22 cellular contexts compared by ENCODE assay signal in genomic region chr9:84061613-84062205, GRCh38.
DNase-seq lines count a peak whose midpoint lies in the region; ATAC-seq and TF ChIP-seq lines count a peak whose summit lies in the region.
"Had no signal": no experiment of that assay in that cellular context is flagged by ENCODE, and none has a peak within 500 bp of the region (broad histone marks: within the 10 kb centered on the region; RNA-seq: fewer than 3 reads in every experiment).

No MANE protein-coding gene starts in this region.

- peak overlapping the region in 8 of 10 donors; percentile 43 to 79 (median 76) for H3K27ac ChIP-seq in heart right ventricle
- H3K27ac ChIP-seq in body of pancreas: no peak overlapping the region
- no peak overlapping the region for H3K27ac ChIP-seq in gastroesophageal sphincter

- peak; percentile 88 for ATAC-seq in Right ventricle myocardium inferior
- ATAC-seq in heart right ventricle: peak; percentile 71 to 93 (median 84)
- ATAC-seq in body of pancreas: no peak
- ATAC-seq in gastroesophageal sphincter: no peak
- no peak for ATAC-seq in GM21723 (IDR thresholded peaks at IDR 0.05; ENCODE audit: unreplicated experiment)
- ATAC-seq: activated CD8-positive, alpha-beta T cell treated with anti-CD3 and anti-CD28 coated beads for 36 hours; HepG2; stimulated activated memory B cell treated with anti-CD40 and anti-IgM and Interleukin-4, amounts not matched to agents 10 μg/mL and 1 μg/mL and 100 μg/mL, for 72 hours had no signal

- 32 to 42% methylated on average over 5 of the region's 5 CpGs for WGBS in heart right ventricle, 2 donors
- 33 to 37% methylated on average over 5 of the region's 5 CpGs for WGBS in body of pancreas, 2 donors
- WGBS in gastroesophageal sphincter (ENCODE audit: low coverage in 1 of 2), 2 donors: 10 to 33% methylated on average over 3 to 4 of the region's 5 CpGs

- TF ChIP-seq CTCF in heart right ventricle (IDR thresholded peaks at IDR 0.05): no peak
- no peak for TF ChIP-seq CTCF in body of pancreas (IDR thresholded peaks at IDR 0.05)
- no peak for TF ChIP-seq CTCF in gastroesophageal sphincter (IDR thresholded peaks at IDR 0.05)

- H3K4me3 ChIP-seq in heart right ventricle (no peak overlapping the region), body of pancreas (no peak overlapping the region), gastroesophageal sphincter (no peak overlapping the region)
- H3K4me3 ChIP-seq: smooth muscle cell had no signal

- TF ChIP-seq POLR2A in body of pancreas (IDR thresholded peaks at IDR 0.05): no peak
- no peak for TF ChIP-seq POLR2A in gastroesophageal sphincter (IDR thresholded peaks at IDR 0.05)

- no peaks in the 10 kb centered on the region for H3K27me3 ChIP-seq in heart right ventricle
- H3K27me3 ChIP-seq in body of pancreas: no peaks in the 10 kb centered on the region
- no peaks in the 10 kb centered on the region for H3K27me3 ChIP-seq in gastroesophageal sphincter
- H3K27me3 ChIP-seq: BE2C had no signal

- intact Hi-C loops in Right ventricle myocardium inferior (cut with DNase I) (loop anchor here (2.0 to 5.0 kb wide), 2 partner anchors 81 to 111 kb away; partner anchors contain the start of genes HNRNPK and RMI1), cardiac septum (cut with DNase I) (loop anchor here (2.0 to 5.0 kb wide), 2 partner anchors 84 to 109 kb away; no protein-coding TSS in a partner anchor), heart right ventricle (cut with DNase I) (loop anchor here in 3 of 10 donors (5.0 to 10.0 kb wide), 3 partner anchors 79 to 113 kb away; partner anchors contain the start of genes HNRNPK (in 1 of the 3) and RMI1 (in 1 of the 3)), body of pancreas (cut with DNase I) (no loop called here)

- H3K4me1 ChIP-seq in heart right ventricle (peaks cover 0 to 23% (median 6%) of the 10 kb centered on the region in 9 donors), body of pancreas (peaks cover 12% of the 10 kb centered on the region), gastroesophageal sphincter (peaks cover 0 to 15% (median 0%) of the 10 kb centered on the region in 3 donors)
- H3K4me1 ChIP-seq: BE2C had no signal

- DNase-seq in Right ventricle myocardium inferior (ENCODE audit: missing footprints): no peak
- DNase-seq in cardiac septum (ENCODE audit: low spot score): no peak
- DNase-seq in NCI-H2196 (lab: John Stamatoyannopoulos, UW; ENCODE audit: unreplicated experiment): peak; percentile 34
- no peak for DNase-seq in heart right ventricle
- DNase-seq in body of pancreas: no peak
- DNase-seq in activated CD4-positive, alpha-beta T cell treated with anti-CD3 and anti-CD28 coated beads, Interleukin-2, amount 50 U/mL, for 4 hours: no peak
- DNase-seq: activated CD4-positive, CD25-positive, alpha-beta regulatory T cell; activated CD8-positive, alpha-beta T cell treated with anti-CD3 and anti-CD28 coated beads for 36 hours; activated naive CD4-positive, alpha-beta T cell treated with anti-CD3 and anti-CD28 coated beads for 36 hours; activated T-cell treated with anti-CD3 and anti-CD28 coated beads, Interleukin-2, amount 50 U/mL, for 1 hour; BE2C; caudate nucleus; glutamatergic neuron; mesendoderm; naive B cell; NCI-H526; occipital lobe had no signal

- H3K9me3 ChIP-seq in heart right ventricle (peaks cover 0 to 7% (median 0%) of the 10 kb centered on the region in 11 donors), body of pancreas (no peaks in the 10 kb centered on the region), gastroesophageal sphincter (no peaks in the 10 kb centered on the region)
- H3K9me3 ChIP-seq: BE2C had no signal

- TF ChIP-seq EP300 in gastroesophageal sphincter (IDR thresholded peaks at IDR 0.05): no peak

- H3K36me3 ChIP-seq in heart right ventricle: no peaks in the 10 kb centered on the region
- H3K36me3 ChIP-seq in body of pancreas (replicated peaks in 1 of 2; ENCODE audit: insufficient read depth in 1 of 2, low read depth in 2 of 2): no peaks in the 10 kb centered on the region
- no peaks in the 10 kb centered on the region for H3K36me3 ChIP-seq in gastroesophageal sphincter
- H3K36me3 ChIP-seq: BE2C had no signal

Comparison
In these comparisons a context has a peak if more than half of its experiments do, and no peak if none do; other contexts are left out.
1. ATAC-seq: peak in Right ventricle myocardium inferior (single experiment) and heart right ventricle (8 of 8); none in body of pancreas (single experiment), gastroesophageal sphincter (single experiment) and GM21723 (single experiment).
2. H3K27ac ChIP-seq: peak in heart right ventricle (8 of 10); none in body of pancreas (0 of 4) and gastroesophageal sphincter (0 of 4).